Comparison of ENCODE assay signal across 14 cellular contexts in the genomic region with DNA sequence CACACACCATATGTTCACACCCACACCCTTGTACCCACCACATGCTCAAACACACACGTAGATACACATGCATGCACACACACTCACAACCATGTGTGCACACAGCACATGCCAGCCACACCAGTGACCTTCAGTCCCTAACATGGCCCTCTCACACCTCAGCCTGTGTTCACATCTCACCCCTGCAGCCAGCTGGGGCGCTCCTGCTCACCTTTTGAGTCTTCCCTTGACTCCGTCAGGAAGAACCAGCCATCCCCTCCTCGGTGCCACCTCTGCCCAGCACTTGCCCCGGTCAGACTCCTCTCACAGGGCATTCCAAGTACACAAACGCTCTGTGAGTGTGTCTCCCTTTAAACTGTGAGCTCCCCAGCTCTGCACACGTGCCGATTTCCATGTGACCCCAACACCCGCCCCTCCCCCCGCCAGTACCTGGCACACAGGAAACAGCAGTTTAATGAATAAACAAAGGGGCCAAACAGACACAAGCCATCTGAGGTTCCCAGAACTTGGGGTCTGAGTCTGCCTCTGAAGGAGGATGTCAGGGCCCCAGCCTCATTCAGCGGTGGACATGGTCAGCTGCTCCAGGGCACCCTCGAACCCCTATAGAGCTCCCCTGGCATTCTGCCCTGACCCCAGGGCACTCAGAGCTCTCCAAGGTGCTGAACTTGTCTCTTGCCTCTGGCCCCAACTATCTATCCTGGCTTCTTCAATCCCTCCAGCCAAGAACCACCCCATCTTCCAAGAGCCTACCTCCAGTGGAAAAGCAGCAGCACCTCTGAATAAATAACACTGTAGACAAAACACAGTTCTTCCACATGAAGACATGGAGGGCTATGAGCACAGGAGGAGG.
DNase-seq lines count a peak whose midpoint lies in the region; ATAC-seq, FAIRE-seq and TF ChIP-seq lines count a peak whose summit lies in the region.
"Had no signal": no experiment of that assay in that cellular context is flagged by ENCODE, and none has a peak within 500 bp of the region (broad histone marks: within the 10 kb centered on the region; RNA-seq: fewer than 3 reads in every experiment).

No MANE protein-coding gene starts in this region.

- intact Hi-C loops in natural killer cell (cut with micrococcal nuclease): no loop called here

- DNase-seq in natural killer cell (no peak), MV-4-11 (lab: John Stamatoyannopoulos, UW) (peak; percentile 30), dermis blood vessel endothelial cell (peak; percentile 20), urothelium cell line (ENCODE audit: low spot score) (peak; percentile 33), NCI-H226 (no peak), type B pancreatic cell (ENCODE audit: extremely low spot score, unreplicated experiment) (no peak), NCI-H2081 treated with DMSO at 0.1 percent for 48 hours (lab: John Stamatoyannopoulos, UW) (no peak)
- no peak for DNase-seq in natural killer cell treated with Interleukin-12 subunit alpha and Interleukin-12 subunit beta and Interleukin-15 and Interleukin-18, amount 100 ng/mL, for 72 hours (ENCODE audit: low spot score)
- DNase-seq: dorsolateral prefrontal cortex; naive thymus-derived CD4-positive, alpha-beta T cell; NCI-H187 treated with DMSO at 0.1 percent for 48 hours; NK-92 treated with Interleukin-12 subunit alpha and Interleukin-12 subunit beta, amount 100 ng/mL, for 24 hours had no signal

- H3K27me3 Mint-ChIP-seq in natural killer cell (ENCODE audit: low read depth in 2 of 2): peaks cover 0 to 12% of the 10 kb centered on the region in 2 donors
- H3K27me3 Mint-ChIP-seq in natural killer cell treated with Interleukin-12 subunit alpha and Interleukin-12 subunit beta and Interleukin-15 and Interleukin-18, amount 100 ng/mL, for 72 hours: peaks cover 0 to 6% of the 10 kb centered on the region in 2 donors
- H3K27me3 Mint-ChIP-seq in type B pancreatic cell: no peaks in the 10 kb centered on the region
- H3K27me3 Mint-ChIP-seq: naive thymus-derived CD4-positive, alpha-beta T cell had no signal

- H3K36me3 Mint-ChIP-seq in natural killer cell (no peaks in the 10 kb centered on the region), type B pancreatic cell (peaks cover 14% of the 10 kb centered on the region)
- no peaks in the 10 kb centered on the region for H3K36me3 Mint-ChIP-seq in natural killer cell treated with Interleukin-12 subunit alpha and Interleukin-12 subunit beta and Interleukin-15 and Interleukin-18, amount 100 ng/mL, for 72 hours

- H3K4me1 Mint-ChIP-seq in natural killer cell (peaks cover 0 to 9% of the 10 kb centered on the region in 2 donors), type B pancreatic cell (ENCODE audit: unreplicated experiment) (peaks cover 9% of the 10 kb centered on the region)
- H3K4me1 Mint-ChIP-seq in natural killer cell treated with Interleukin-12 subunit alpha and Interleukin-12 subunit beta and Interleukin-15 and Interleukin-18, amount 100 ng/mL, for 72 hours (ENCODE audit: low read depth in 2 of 2): no peaks in the 10 kb centered on the region

- TF ChIP-seq CTCF in natural killer cell (IDR thresholded peaks at IDR 0.05) (no peak), type B pancreatic cell (conservative IDR thresholded peaks at IDR 0.05) (no peak)

- ATAC-seq in natural killer cell: peak in 2 of 3 donors; percentile 11 to 33
- ATAC-seq in natural killer cell treated with Interleukin-12 subunit alpha and Interleukin-12 subunit beta and Interleukin-15 and Interleukin-18, amount 100 ng/mL, for 72 hours: no peak

- FAIRE-seq in urothelium cell line (lab: Jason Lieb, UNC): no peak
- FAIRE-seq: islet of Langerhans had no signal

- no peak overlapping the region for H3K4me3 Mint-ChIP-seq in natural killer cell
- H3K4me3 Mint-ChIP-seq in natural killer cell treated with Interleukin-12 subunit alpha and Interleukin-12 subunit beta and Interleukin-15 and Interleukin-18, amount 100 ng/mL, for 72 hours: no peak overlapping the region
- no peak overlapping the region for H3K4me3 Mint-ChIP-seq in type B pancreatic cell
- H3K4me3 Mint-ChIP-seq: naive thymus-derived CD4-positive, alpha-beta T cell; T-helper 1 cell treated with Interleukin-12 subunit alpha and Interleukin-12 subunit beta and Interleukin-4 antibody, amounts not matched to agents 30 μg/mL and 1 μg/mL, for 36 hours had no signal

- H3K9me3 Mint-ChIP-seq in natural killer cell (no peaks in the 10 kb centered on the region), type B pancreatic cell (no peaks in the 10 kb centered on the region)
- no peaks in the 10 kb centered on the region for H3K9me3 Mint-ChIP-seq in natural killer cell treated with Interleukin-12 subunit alpha and Interleukin-12 subunit beta and Interleukin-15 and Interleukin-18, amount 100 ng/mL, for 72 hours

- H3K27ac Mint-ChIP-seq in natural killer cell (no peak overlapping the region), type B pancreatic cell (no peak overlapping the region)
- H3K27ac Mint-ChIP-seq in natural killer cell treated with Interleukin-12 subunit alpha and Interleukin-12 subunit beta and Interleukin-15 and Interleukin-18, amount 100 ng/mL, for 72 hours: no peak overlapping the region
- H3K27ac Mint-ChIP-seq: T-helper 1 cell treated with Interleukin-12 subunit alpha and Interleukin-12 subunit beta and Interleukin-4 antibody, amounts not matched to agents 30 μg/mL and 1 μg/mL, for 36 hours had no signal

Comparison
In these comparisons a context has a peak if more than half of its experiments do, and no peak if none do; other contexts are left out.
1. ATAC-seq: peak in natural killer cell (2 of 3); none in natural killer cell treated with Interleukin-12 subunit alpha and Interleukin-12 subunit beta and Interleukin-15 and Interleukin-18, amount 100 ng/mL, for 72 hours (0 of 2).
2. DNase-seq: peak in MV-4-11 (single experiment), dermis blood vessel endothelial cell (single experiment) and urothelium cell line (single experiment); none in natural killer cell (single experiment), natural killer cell treated with Interleukin-12 subunit alpha and Interleukin-12 subunit beta and Interleukin-15 and Interleukin-18, amount 100 ng/mL, for 72 hours (single experiment), NCI-H226 (single experiment), type B pancreatic cell (single experiment) and NCI-H2081 treated with DMSO at 0.1 percent for 48 hours (single experiment).